Comparison of ENCODE assay signal across 12 cellular contexts in the genomic region with DNA sequence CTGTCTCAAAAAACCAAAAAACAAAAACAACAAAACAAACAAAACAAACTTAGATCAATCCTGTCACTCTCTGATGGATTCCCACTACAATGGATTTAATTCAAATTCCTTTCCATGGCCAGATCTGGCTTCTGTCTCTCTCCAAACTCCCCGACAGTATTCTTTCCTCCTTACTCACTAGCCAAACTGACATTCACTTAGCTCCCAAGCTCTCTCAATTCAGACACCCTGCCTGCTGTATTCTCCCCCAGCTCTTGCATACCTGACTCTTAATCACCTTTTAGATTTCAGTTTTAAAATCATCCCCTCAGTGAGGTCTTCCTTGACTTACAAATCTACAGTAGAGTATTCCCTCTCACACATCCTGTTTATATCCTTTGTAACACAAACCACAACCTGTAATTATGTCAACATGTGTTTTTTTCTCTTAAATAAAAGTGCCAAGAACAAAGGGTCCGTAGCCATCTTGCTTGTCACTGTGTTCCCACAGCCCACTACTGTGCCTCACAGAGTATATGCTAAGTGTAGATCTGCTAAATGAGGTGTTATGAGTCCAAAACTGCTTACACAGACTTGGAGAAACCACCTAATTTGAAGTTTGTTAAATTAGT. TPM values are rescaled to one million over a fixed set of nuclear protein-coding genes. Genes with fewer than 3 reads are reported as not detected.
DNase-seq lines count a peak whose midpoint lies in the region; ATAC-seq and TF ChIP-seq lines count a peak whose summit lies in the region.
"Had no signal": no experiment of that assay in that cellular context is flagged by ENCODE, and none has a peak within 500 bp of the region (broad histone marks: within the 10 kb centered on the region; RNA-seq: fewer than 3 reads in every experiment).

No MANE protein-coding gene starts in this region.

- H3K9me3 Mint-ChIP-seq in activated T-cell treated with anti-CD3 and anti-CD28 coated beads, Interleukin-2, amount 50 U/mL, for 4 hours: no peaks in the 10 kb centered on the region
- no peaks in the 10 kb centered on the region for H3K9me3 Mint-ChIP-seq in central memory CD8-positive, alpha-beta T cell
- H3K9me3 Mint-ChIP-seq in stimulated activated naive B cell treated with anti-CD40 and anti-IgM and Interleukin-4, amounts not matched to agents 10 μg/mL and 1 μg/mL and 100 μg/mL, for 72 hours: peaks cover 5 to 6% of the 10 kb centered on the region in 2 donors
- H3K9me3 Mint-ChIP-seq: dendritic cell treated with granulocyte-macrophage colony-stimulating factor and Interleukin-4, amounts not matched to agents 40 ng/mL and 50 ng/mL, for 4 days had no signal

- H3K4me3 ChIP-seq in Loucy (ENCODE audit: low read length, poor library complexity, severe bottlenecking): no peak overlapping the region

- H3K9ac ChIP-seq in Loucy (ENCODE audit: low read depth, low read length, poor library complexity, severe bottlenecking): no peak overlapping the region

- no peaks in the 10 kb centered on the region for H3K9me3 ChIP-seq in Loucy (ENCODE audit: insufficient read depth, low read depth, low read length)

- H3K27ac Mint-ChIP-seq in central memory CD8-positive, alpha-beta T cell (ENCODE audit: low read depth): peak overlapping the region; percentile 74
- H3K27ac Mint-ChIP-seq in stimulated activated naive B cell treated with anti-CD40 and anti-IgM and Interleukin-4, amounts not matched to agents 10 μg/mL and 1 μg/mL and 100 μg/mL, for 72 hours: peak overlapping the region; percentile 20
- H3K27ac Mint-ChIP-seq: dendritic cell treated with granulocyte-macrophage colony-stimulating factor and Interleukin-4, amounts not matched to agents 40 ng/mL and 50 ng/mL, for 4 days had no signal

- in situ Hi-C loops in G401 (cut with HindIII; ENCODE audit: low sequenced_read_pairs): no loop called here

- H2AFZ ChIP-seq in Loucy (ENCODE audit: low read length): no peak overlapping the region

- no peak for TF ChIP-seq CTCF in Loucy (conservative IDR thresholded peaks at IDR 0.05; ENCODE audit: low read length)

- peaks cover 90% of the 10 kb centered on the region for H3K79me2 ChIP-seq in Loucy (ENCODE audit: insufficient read depth, low read length)

- peaks cover 11% of the 10 kb centered on the region for H3K4me1 ChIP-seq in Loucy (ENCODE audit: insufficient read depth, low read length, poor library complexity, severe bottlenecking)

- no peaks in the 10 kb centered on the region for H3K27me3 ChIP-seq in Loucy (ENCODE audit: insufficient read depth, low read length, poor library complexity, severe bottlenecking)

- H3K9me2 ChIP-seq in Loucy (replicated peaks; ENCODE audit: low read depth, low read length): no peaks in the 10 kb centered on the region

- DNase-seq in activated T-cell treated with anti-CD3 and anti-CD28 coated beads, Interleukin-2, amount 50 U/mL, for 4 hours: no peak
- DNase-seq in activated T-cell treated with anti-CD3 and anti-CD28 coated beads, Interleukin-2, amount 50 U/mL, for 48 hours: no peak
- DNase-seq in central memory CD8-positive, alpha-beta T cell (ENCODE audit: low spot score in 2 of 2): no peak
- DNase-seq in stimulated activated naive B cell treated with anti-CD40 and anti-IgM and Interleukin-4, amounts not matched to agents 10 μg/mL and 1 μg/mL and 100 μg/mL, for 72 hours: no peak
- DNase-seq in G401 (ENCODE audit: low spot score): no peak
- DNase-seq: activated CD4-positive, alpha-beta T cell treated with anti-CD3 and anti-CD28 coated beads for 4 hours; NCI-H1930; stimulated activated CD4-positive, alpha-beta T cell treated with anti-CD3 and anti-CD28 coated beads, Interleukin-1b, Interleukin-23, amount 100 ng/mL, for 48 hours had no signal

- H3F3A ChIP-seq in Loucy (ENCODE audit: low read depth): no peaks in the 10 kb centered on the region

- no peaks in the 10 kb centered on the region for H3K36me3 ChIP-seq in Loucy (ENCODE audit: insufficient read depth, low read length)

- peak overlapping the region; percentile 16 for H3K4me2 ChIP-seq in Loucy (ENCODE audit: low read depth, low read length, poor library complexity, severe bottlenecking)

- H4K20me1 ChIP-seq in Loucy (ENCODE audit: insufficient read depth, low read length, poor library complexity, severe bottlenecking): peaks cover 22% of the 10 kb centered on the region

- H3K4me3 Mint-ChIP-seq in activated T-cell treated with anti-CD3 and anti-CD28 coated beads, Interleukin-2, amount 50 U/mL, for 4 hours: peak overlapping the region; percentile 49
- peak overlapping the region; percentile 29 for H3K4me3 Mint-ChIP-seq in central memory CD8-positive, alpha-beta T cell
- H3K4me3 Mint-ChIP-seq in stimulated activated naive B cell treated with anti-CD40 and anti-IgM and Interleukin-4, amounts not matched to agents 10 μg/mL and 1 μg/mL and 100 μg/mL, for 72 hours: no peak overlapping the region
- H3K4me3 Mint-ChIP-seq: dendritic cell treated with granulocyte-macrophage colony-stimulating factor and Interleukin-4, amounts not matched to agents 40 ng/mL and 50 ng/mL, for 4 days had no signal

- peak; percentile 71 for ATAC-seq in activated T-cell treated with anti-CD3 and anti-CD28 coated beads, Interleukin-2, amount 50 U/mL, for 4 hours
- ATAC-seq in central memory CD8-positive, alpha-beta T cell (replicated peaks; ENCODE audit: extremely low read depth, poor library complexity, severe bottlenecking): peak; percentile 76
- no peak for ATAC-seq in stimulated activated naive B cell treated with anti-CD40 and anti-IgM and Interleukin-4, amounts not matched to agents 10 μg/mL and 1 μg/mL and 100 μg/mL, for 72 hours (replicated peaks)
- ATAC-seq in HG02623 (IDR thresholded peaks at IDR 0.05; ENCODE audit: unreplicated experiment) (no peak), GM21515 (IDR thresholded peaks at IDR 0.05; ENCODE audit: unreplicated experiment) (no peak)

- no peaks in the 10 kb centered on the region for H3K27me3 Mint-ChIP-seq in activated T-cell treated with anti-CD3 and anti-CD28 coated beads, Interleukin-2, amount 50 U/mL, for 4 hours (ENCODE audit: low read depth)
- no peaks in the 10 kb centered on the region for H3K27me3 Mint-ChIP-seq in central memory CD8-positive, alpha-beta T cell
- H3K27me3 Mint-ChIP-seq in stimulated activated naive B cell treated with anti-CD40 and anti-IgM and Interleukin-4, amounts not matched to agents 10 μg/mL and 1 μg/mL and 100 μg/mL, for 72 hours: no peaks in the 10 kb centered on the region
- H3K27me3 Mint-ChIP-seq: dendritic cell treated with granulocyte-macrophage colony-stimulating factor and Interleukin-4, amounts not matched to agents 40 ng/mL and 50 ng/mL, for 4 days had no signal

- H3K36me3 Mint-ChIP-seq in activated T-cell treated with anti-CD3 and anti-CD28 coated beads, Interleukin-2, amount 50 U/mL, for 4 hours (ENCODE audit: insufficient read depth): peaks cover 27% of the 10 kb centered on the region
- H3K36me3 Mint-ChIP-seq in central memory CD8-positive, alpha-beta T cell (ENCODE audit: insufficient read depth): peaks cover 24% of the 10 kb centered on the region
- H3K36me3 Mint-ChIP-seq in stimulated activated naive B cell treated with anti-CD40 and anti-IgM and Interleukin-4, amounts not matched to agents 10 μg/mL and 1 μg/mL and 100 μg/mL, for 72 hours: peaks cover 22 to 27% of the 10 kb centered on the region in 2 donors

- H3K4me1 Mint-ChIP-seq in activated T-cell treated with anti-CD3 and anti-CD28 coated beads, Interleukin-2, amount 50 U/mL, for 4 hours (ENCODE audit: low read depth): peaks cover 77% of the 10 kb centered on the region
- H3K4me1 Mint-ChIP-seq in central memory CD8-positive, alpha-beta T cell: peaks cover 66% of the 10 kb centered on the region
- peaks cover 25 to 58% of the 10 kb centered on the region in 2 donors for H3K4me1 Mint-ChIP-seq in stimulated activated naive B cell treated with anti-CD40 and anti-IgM and Interleukin-4, amounts not matched to agents 10 μg/mL and 1 μg/mL and 100 μg/mL, for 72 hours

RNA-seq across cellular contexts. Expression of gene HERPUD2, which starts 14.4 kb away (rescaled TPM):
- 10 to 100 TPM; 14.9 to 18.5 (median 15.8) TPM for total RNA-seq in activated T-cell treated with anti-CD3 and anti-CD28 coated beads, Interleukin-2, amount 50 U/mL, for 4 hours
- 29.4 and 30.0 TPM in 2 replicates for total RNA-seq in G401 (2014; rRNA removed; shearing (Covaris generic))

Comparison
In these comparisons a context has a peak if more than half of its experiments do, and no peak if none do; other contexts are left out.
1. ATAC-seq: peak in activated T-cell treated with anti-CD3 and anti-CD28 coated beads, Interleukin-2, amount 50 U/mL, for 4 hours (2 of 2) and central memory CD8-positive, alpha-beta T cell (single experiment); none in stimulated activated naive B cell treated with anti-CD40 and anti-IgM and Interleukin-4, amounts not matched to agents 10 μg/mL and 1 μg/mL and 100 μg/mL, for 72 hours (0 of 2), HG02623 (single experiment) and GM21515 (single experiment).
2. H3K4me3 Mint-ChIP-seq: peak in activated T-cell treated with anti-CD3 and anti-CD28 coated beads, Interleukin-2, amount 50 U/mL, for 4 hours (single experiment) and central memory CD8-positive, alpha-beta T cell (single experiment); none in stimulated activated naive B cell treated with anti-CD40 and anti-IgM and Interleukin-4, amounts not matched to agents 10 μg/mL and 1 μg/mL and 100 μg/mL, for 72 hours (0 of 2).